20 cellular contexts compared by ENCODE assay signal in the genomic region with DNA sequence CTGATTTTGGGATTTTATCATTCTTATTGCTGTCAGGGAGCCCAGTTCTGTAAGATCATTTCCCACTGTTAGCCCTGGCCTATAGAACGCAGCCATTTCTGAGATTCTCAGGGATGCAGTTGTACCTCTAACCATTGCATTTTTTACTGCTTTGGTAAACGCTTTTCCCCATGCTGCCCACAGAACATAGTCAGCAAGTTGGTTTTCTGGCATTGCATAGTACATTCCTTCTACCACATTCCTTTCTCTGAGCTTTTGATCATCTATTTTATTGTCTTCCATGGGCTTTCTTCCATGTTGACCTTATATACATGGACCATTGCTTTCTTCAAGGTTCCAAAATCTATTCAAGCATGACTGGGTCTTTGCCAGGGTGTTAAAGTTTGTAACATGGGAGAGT.
"Had no signal": no experiment of that assay in that cellular context is flagged by ENCODE, and none has a peak within 500 bp of the region (broad histone marks: within the 10 kb centered on the region; RNA-seq: fewer than 3 reads in every experiment).

No MANE protein-coding gene starts in this region.

- H3K36me3 Mint-ChIP-seq: activated naive CD8-positive, alpha-beta T cell treated with anti-CD3 and anti-CD28 coated beads for 36 hours; natural killer cell treated with Interleukin-12 subunit alpha and Interleukin-12 subunit beta and Interleukin-15 and Interleukin-18, amount 100 ng/mL, for 72 hours had no signal

- H3K4me3 Mint-ChIP-seq: activated CD4-positive, alpha-beta memory T cell treated with anti-CD3 and anti-CD28 coated beads, Interleukin-2, amount 10 ng/mL, durations not matched to agents 7 days and 5 days; activated naive CD8-positive, alpha-beta T cell treated with anti-CD3 and anti-CD28 coated beads for 36 hours; natural killer cell treated with Interleukin-12 subunit alpha and Interleukin-12 subunit beta and Interleukin-15 and Interleukin-18, amount 100 ng/mL, for 72 hours had no signal

- DNase-seq: activated CD4-positive, alpha-beta memory T cell treated with anti-CD3 and anti-CD28 coated beads, Interleukin-2, amount 10 ng/mL, durations not matched to agents 7 days and 5 days; activated CD4-positive, CD25-positive, alpha-beta regulatory T cell treated with anti-CD3 and anti-CD28 coated beads, Interleukin-2, amount 50 U/mL, for 72 hours; activated gamma-delta T cell; activated naive CD8-positive, alpha-beta T cell treated with anti-CD3 and anti-CD28 coated beads for 36 hours; activated T-cell treated with anti-CD3 and anti-CD28 coated beads, Interleukin-2, amount 50 U/mL, for 48 hours; aorta; caudate nucleus; cortex of kidney; effector memory CD4-positive, alpha-beta T cell; lower lobe of right lung; occipital lobe; psoas muscle; sigmoid colon; stimulated activated CD4-positive, alpha-beta T cell treated with anti-CD3 and anti-CD28 coated beads, Interleukin-2, amount 100 ng/mL, for 48 hours; stomach; T-helper 9 cell; uterus had no signal

- H3K27me3 ChIP-seq: gastroesophageal sphincter, sigmoid colon, stomach, uterus had no signal

- H3K36me3 ChIP-seq: gastroesophageal sphincter, lower lobe of right lung, sigmoid colon, stomach, thoracic aorta, uterus had no signal

- H3K4me1 Mint-ChIP-seq: activated CD4-positive, alpha-beta memory T cell treated with anti-CD3 and anti-CD28 coated beads, Interleukin-2, amount 10 ng/mL, durations not matched to agents 7 days and 5 days; activated naive CD8-positive, alpha-beta T cell treated with anti-CD3 and anti-CD28 coated beads for 36 hours had no signal

- ATAC-seq: gastroesophageal sphincter; lower lobe of right lung; natural killer cell treated with Interleukin-12 subunit alpha and Interleukin-12 subunit beta and Interleukin-15 and Interleukin-18, amount 100 ng/mL, for 72 hours; psoas muscle had no signal

- H3K9me3 Mint-ChIP-seq: activated CD4-positive, alpha-beta memory T cell treated with anti-CD3 and anti-CD28 coated beads, Interleukin-2, amount 10 ng/mL, durations not matched to agents 7 days and 5 days; activated naive CD8-positive, alpha-beta T cell treated with anti-CD3 and anti-CD28 coated beads for 36 hours had no signal

- H3K27ac Mint-ChIP-seq: activated CD4-positive, alpha-beta memory T cell treated with anti-CD3 and anti-CD28 coated beads, Interleukin-2, amount 10 ng/mL, durations not matched to agents 7 days and 5 days; activated naive CD8-positive, alpha-beta T cell treated with anti-CD3 and anti-CD28 coated beads for 36 hours; natural killer cell treated with Interleukin-12 subunit alpha and Interleukin-12 subunit beta and Interleukin-15 and Interleukin-18, amount 100 ng/mL, for 72 hours had no signal

- H3K27me3 Mint-ChIP-seq: activated CD4-positive, alpha-beta memory T cell treated with anti-CD3 and anti-CD28 coated beads, Interleukin-2, amount 10 ng/mL, durations not matched to agents 7 days and 5 days; activated naive CD8-positive, alpha-beta T cell treated with anti-CD3 and anti-CD28 coated beads for 36 hours; natural killer cell treated with Interleukin-12 subunit alpha and Interleukin-12 subunit beta and Interleukin-15 and Interleukin-18, amount 100 ng/mL, for 72 hours had no signal

- H3K4me3 ChIP-seq: gastroesophageal sphincter, lower lobe of right lung, psoas muscle, sigmoid colon, stomach, thoracic aorta, uterus had no signal
